In genomic region chr4:142595222-142595871, GRCh38 we compare ENCODE assay signal across 19 cellular contexts.
DNase-seq lines count a peak whose midpoint lies in the region; ATAC-seq, FAIRE-seq and TF ChIP-seq lines count a peak whose summit lies in the region.
"Had no signal": no experiment of that assay in that cellular context is flagged by ENCODE, and none has a peak within 500 bp of the region (broad histone marks: within the 10 kb centered on the region; RNA-seq: fewer than 3 reads in every experiment).

No MANE protein-coding gene starts in this region.

- no peak overlapping the region for H3K27ac Mint-ChIP-seq in MCF 10A (ENCODE audit: low read depth, unreplicated experiment)
- H3K27ac Mint-ChIP-seq: GM23338 had no signal

- DNase-seq in MCF 10A (ENCODE audit: unreplicated experiment) (peak; percentile 21), mammary epithelial cell (no peak), NCI-H2029 treated with DMSO at 0.1 percent for 48 hours (lab: John Stamatoyannopoulos, UW) (peak; percentile 70), pancreas (peak in 3 of 6 donors; percentile 17 to 53 (median 33)), NCI-H345 treated with DMSO at 0.1 percent for 48 hours (lab: John Stamatoyannopoulos, UW; ENCODE audit: unreplicated experiment) (no peak), kidney (no peak)
- DNase-seq in stimulated activated CD4-positive, alpha-beta T cell treated with anti-CD3 and anti-CD28 coated beads, Interleukin-4, amount 100 ng/mL, for 1 hour: no peak
- DNase-seq: C1 segment of cervical spinal cord, DMS 273 treated with DMSO at 0.1 percent for 48 hours, GDM1, NCI-H1092 treated with DMSO at 0.1 percent for 48 hours, NCI-H1694, NCI-H2107, NCI-H345, NCI-H526, SJCRH30 had no signal

- in situ Hi-C loops in mammary epithelial cell (cut with MboI; ENCODE audit: low sequenced_read_pairs in 2 of 2): no loop called here

- H3K9me3 ChIP-seq in mammary epithelial cell (replicated peaks; ENCODE audit: insufficient read depth, low read length) (no peaks in the 10 kb centered on the region), pancreas (no peaks in the 10 kb centered on the region), kidney (ENCODE audit: control insufficient read depth in 1 of 2, low read length in 2 of 2) (no peaks in the 10 kb centered on the region)
- H3K9me3 ChIP-seq: SJCRH30 had no signal

- H3K27me3 ChIP-seq in mammary epithelial cell (ENCODE audit: insufficient read depth, low read length) (no peaks in the 10 kb centered on the region), pancreas (no peaks in the 10 kb centered on the region)
- H3K27me3 ChIP-seq: SJCRH30 had no signal

- H2AFZ ChIP-seq in mammary epithelial cell (ENCODE audit: low read depth, low read length): no peak overlapping the region
- H2AFZ ChIP-seq: GM23338 had no signal

- H3K4me2 ChIP-seq in mammary epithelial cell (ENCODE audit: insufficient read depth, low read depth, low read length): no peak overlapping the region
- H3K4me2 ChIP-seq: GM23338 had no signal

- no peak overlapping the region for H3K4me3 Mint-ChIP-seq in MCF 10A (ENCODE audit: unreplicated experiment)
- H3K4me3 Mint-ChIP-seq: GM23338 had no signal

- intact Hi-C loops in MCF 10A (cut with micrococcal nuclease) (no loop called here), mammary epithelial cell (cut with micrococcal nuclease) (no loop called here), pancreas (cut with DNase I) (no loop called here), kidney (cut with DNase I) (no loop called here)

- FAIRE-seq in pancreas (lab: Jason Lieb, UNC) (no peak), kidney (lab: Jason Lieb, UNC) (no peak)

- POLR2A ChIA-PET in MCF 10A (lab: Yijun Ruan, JAX): no interaction called here

- H3K27me3 Mint-ChIP-seq in MCF 10A (ENCODE audit: insufficient read depth, unreplicated experiment): no peaks in the 10 kb centered on the region

- H3K4me1 Mint-ChIP-seq in MCF 10A (ENCODE audit: insufficient read depth, unreplicated experiment): no peaks in the 10 kb centered on the region
- H3K4me1 Mint-ChIP-seq: GM23338 had no signal

- no peaks in the 10 kb centered on the region for H3K36me3 Mint-ChIP-seq in MCF 10A (ENCODE audit: insufficient read depth, unreplicated experiment)

- TF ChIP-seq CTCF in MCF 10A (IDR thresholded peaks at IDR 0.05; ENCODE audit: unreplicated experiment): no peak
- no peak for TF ChIP-seq CTCF in mammary epithelial cell (conservative IDR thresholded peaks at IDR 0.05 in 1 of 2, IDR thresholded peaks at IDR 0.05 in 1 of 2; ENCODE audit: extremely low read depth in 1 of 2, insufficient read depth in 1 of 2, low read depth in 1 of 2, low read length in 2 of 2)
- no peak for TF ChIP-seq CTCF in VCaP (conservative IDR thresholded peaks at IDR 0.05)
- no peak for TF ChIP-seq CTCF in pancreas (IDR thresholded peaks at IDR 0.05)
- TF ChIP-seq CTCF in kidney (IDR thresholded peaks at IDR 0.05; ENCODE audit: borderline replicate concordance, extremely low read depth, insufficient read depth): no peak

- ATAC-seq in pancreas: peak; percentile 82 to 92 (median 92)
- ATAC-seq: GM23338, HCT116 had no signal

- H3K27ac ChIP-seq in mammary epithelial cell (ENCODE audit: insufficient read depth, low read depth, low read length) (no peak overlapping the region), VCaP (peak overlapping the region; percentile 85), pancreas (peak overlapping the region in 2 of 4 donors; percentile 18 to 64), kidney (ENCODE audit: low read depth in 2 of 2, low read length in 2 of 2) (no peak overlapping the region)
- H3K27ac ChIP-seq: SJCRH30 had no signal

- no peaks in the 10 kb centered on the region for H4K20me1 ChIP-seq in mammary epithelial cell (ENCODE audit: insufficient read depth, low read length)

- H3K4me3 ChIP-seq in mammary epithelial cell (replicated peaks in 1 of 3; ENCODE audit: insufficient read depth in 1 of 3, low read depth in 2 of 3, low read length in 3 of 3): no peak overlapping the region
- H3K4me3 ChIP-seq in pancreas: no peak overlapping the region
- no peak overlapping the region for H3K4me3 ChIP-seq in kidney (ENCODE audit: low read length in 2 of 2)
- H3K4me3 ChIP-seq: GM23338, SJCRH30 had no signal

- no peaks in the 10 kb centered on the region for H3K36me3 ChIP-seq in mammary epithelial cell (ENCODE audit: insufficient read depth, low read length)
- H3K36me3 ChIP-seq in pancreas: no peaks in the 10 kb centered on the region
- no peaks in the 10 kb centered on the region for H3K36me3 ChIP-seq in kidney (ENCODE audit: control insufficient read depth in 1 of 2, insufficient read depth in 2 of 2, low read length in 2 of 2)
- H3K36me3 ChIP-seq: SJCRH30 had no signal

- no peak overlapping the region for H3K9ac ChIP-seq in mammary epithelial cell (ENCODE audit: insufficient read depth, low read length)
- no peak overlapping the region for H3K9ac ChIP-seq in kidney (ENCODE audit: low read length in 2 of 2)

- H3K79me2 ChIP-seq in mammary epithelial cell (ENCODE audit: insufficient read depth, low read length): no peaks in the 10 kb centered on the region

- no peaks in the 10 kb centered on the region for H3K9me3 Mint-ChIP-seq in MCF 10A (ENCODE audit: unreplicated experiment)
- H3K9me3 Mint-ChIP-seq: GM23338 had no signal

- dilution Hi-C loops in mammary epithelial cell (cut with HindIII; ENCODE audit: low sequenced_read_pairs): no loop called here

- H3K4me1 ChIP-seq in mammary epithelial cell (ENCODE audit: insufficient read depth, low read length): no peaks in the 10 kb centered on the region
- H3K4me1 ChIP-seq in pancreas: peaks cover 17 to 33% (median 27%) of the 10 kb centered on the region in 3 donors
- no peaks in the 10 kb centered on the region for H3K4me1 ChIP-seq in kidney (ENCODE audit: control insufficient read depth in 1 of 2, insufficient read depth in 1 of 2, low read depth in 1 of 2, low read length in 2 of 2)
- H3K4me1 ChIP-seq: SJCRH30 had no signal

- CTCF ChIA-PET in MCF 10A (lab: Yijun Ruan, JAX) (interaction anchor here (0.5 to 0.6 kb wide), 2 partner anchors 113 to 183 kb away, joined by 3 to 4 read pairs; no protein-coding TSS in a partner anchor), mammary epithelial cell (lab: Charles Lee; ENCODE audit: low non-redundant PET) (no interaction called here)

- no TSS peak for BruUV-seq in MCF 10A (replicated peaks; lab: Mats Ljungman, UMichigan)
- BruUV-seq in mammary epithelial cell (replicated peaks; lab: Mats Ljungman, UMichigan): no TSS peak

Comparison
In these comparisons a context has a peak if more than half of its experiments do, and no peak if none do; other contexts are left out.
1. DNase-seq: peak in MCF 10A (single experiment) and NCI-H2029 treated with DMSO at 0.1 percent for 48 hours (single experiment); none in mammary epithelial cell (single experiment), NCI-H345 treated with DMSO at 0.1 percent for 48 hours (single experiment), kidney (single experiment) and stimulated activated CD4-positive, alpha-beta T cell treated with anti-CD3 and anti-CD28 coated beads, Interleukin-4, amount 100 ng/mL, for 1 hour (single experiment).